ENCODE assay signal across 8 cellular contexts in the genomic region with DNA sequence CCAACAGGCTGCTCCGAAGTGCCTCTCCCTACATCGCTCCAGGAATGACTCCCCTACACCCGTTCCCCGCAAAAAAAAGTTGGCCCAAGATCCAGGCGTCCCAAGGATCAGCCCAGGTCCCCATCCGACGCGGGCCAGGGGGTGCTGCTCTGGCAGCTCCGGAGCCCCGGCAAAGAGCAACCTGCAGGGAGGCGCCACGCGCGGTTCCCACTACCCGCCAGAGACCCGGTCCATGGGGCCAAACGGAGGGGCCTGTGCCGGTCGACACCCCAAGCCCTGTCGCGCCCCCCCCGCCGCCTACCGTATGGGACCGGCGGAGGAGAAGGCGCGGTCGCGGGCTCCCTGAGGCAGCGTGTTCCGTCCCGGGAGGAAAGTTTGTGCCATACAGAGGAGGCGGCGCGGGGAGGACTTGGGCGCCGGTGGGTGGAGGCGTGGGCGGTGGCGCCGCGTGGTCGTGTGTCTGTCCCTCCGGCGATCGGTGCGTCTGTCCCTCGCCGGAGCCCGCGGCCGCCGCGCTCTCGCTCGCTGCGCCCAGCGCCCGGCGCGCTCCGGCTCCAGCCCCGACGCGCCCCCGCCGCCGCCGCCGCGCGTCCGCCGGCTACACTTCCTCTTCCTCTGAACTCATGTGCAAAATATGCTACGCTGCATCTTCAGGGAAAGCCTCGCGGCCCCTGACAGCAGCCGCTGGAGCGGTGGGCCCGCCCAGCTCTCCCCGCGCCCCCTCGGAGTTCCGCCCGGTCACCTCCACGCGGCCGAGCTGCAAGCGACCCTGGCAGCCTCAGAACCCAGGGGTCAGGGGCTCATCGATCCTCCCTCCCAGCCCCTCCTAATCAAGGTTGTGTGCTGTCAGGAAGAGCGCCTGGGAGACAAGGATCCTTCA. TPM values are rescaled to one million over a fixed set of nuclear protein-coding genes. Genes with fewer than 3 reads are reported as not detected.
DNase-seq lines count a peak whose midpoint lies in the region; ATAC-seq and TF ChIP-seq lines count a peak whose summit lies in the region.

A gene with protein sequence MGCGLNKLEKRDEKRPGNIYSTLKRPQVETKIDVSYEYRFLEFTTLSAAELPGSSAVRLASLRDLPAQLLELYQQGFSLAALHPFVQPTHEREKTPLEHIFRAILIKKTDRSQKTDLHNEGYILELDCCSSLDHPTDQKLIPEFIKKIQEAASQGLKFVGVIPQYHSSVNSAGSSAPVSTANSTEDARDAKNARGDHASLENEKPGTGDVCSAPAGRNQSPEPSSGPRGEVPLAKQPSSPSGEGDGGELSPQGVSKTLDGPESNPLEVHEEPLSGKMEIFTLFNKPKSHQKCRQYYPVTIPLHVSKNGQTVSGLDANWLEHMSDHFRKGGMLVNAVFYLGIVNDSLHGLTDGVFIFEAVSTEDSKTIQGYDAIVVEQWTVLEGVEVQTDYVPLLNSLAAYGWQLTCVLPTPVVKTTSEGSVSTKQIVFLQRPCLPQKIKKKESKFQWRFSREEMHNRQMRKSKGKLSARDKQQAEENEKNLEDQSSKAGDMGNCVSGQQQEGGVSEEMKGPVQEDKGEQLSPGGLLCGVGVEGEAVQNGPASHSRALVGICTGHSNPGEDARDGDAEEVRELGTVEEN (minus strand): TSS at position 559 of the 880 bp plus-strand sequence. CDS start 19,830 bp downstream, outside the sequence.

- no peaks in the 10 kb centered on the region for H3K9me3 Mint-ChIP-seq in CD14-positive monocyte
- peaks cover 3% of the 10 kb centered on the region for H3K9me3 Mint-ChIP-seq in T-helper 2 cell treated with Interferon-gamma antibody and Interleukin-4, amounts not matched to agents 5 μg/mL and 100 μg/mL, for 36 hours

- peaks cover 2% of the 10 kb centered on the region; the same call in 1 of the 2 replicates for H3K4me1 ChIP-seq in iPS DF 6.9 (ENCODE audit: control insufficient read depth, insufficient read depth, low read length)
- H3K4me1 ChIP-seq in sigmoid colon: peaks cover 0 to 21% (median 13%) of the 10 kb centered on the region in 4 donors

- peak within 1 kb of the TSS; percentile 22 for H3K27ac ChIP-seq in angular gyrus (ENCODE audit: low read depth, low read length)
- H3K27ac ChIP-seq in iPS DF 6.9 (ENCODE audit: low read length): no peak within 1 kb of the TSS
- H3K27ac ChIP-seq in sigmoid colon: peak within 1 kb of the TSS; percentile 63 to 91 (median 68)

- intact Hi-C loops in CD14-positive monocyte (cut with micrococcal nuclease) (no loop called here), sigmoid colon (cut with DNase I) (loop anchor here (10.0 kb wide), 1 partner anchor 219 kb away; no protein-coding TSS in a partner anchor)

- H3K4me1 Mint-ChIP-seq in CD14-positive monocyte: peaks cover 52% of the 10 kb centered on the region
- H3K4me1 Mint-ChIP-seq in T-helper 2 cell treated with Interferon-gamma antibody and Interleukin-4, amounts not matched to agents 5 μg/mL and 100 μg/mL, for 36 hours (ENCODE audit: low read depth): peaks cover 67% of the 10 kb centered on the region

- H3K4me3 Mint-ChIP-seq in CD14-positive monocyte: peak within 1 kb of the TSS; percentile 96 to 98
- peak within 1 kb of the TSS; percentile 97 for H3K4me3 Mint-ChIP-seq in T-helper 2 cell treated with Interferon-gamma antibody and Interleukin-4, amounts not matched to agents 5 μg/mL and 100 μg/mL, for 36 hours

- H3K4me3 ChIP-seq in iPS DF 6.9 (ENCODE audit: low read length) (peak within 1 kb of the TSS; percentile 64), sigmoid colon (peak within 1 kb of the TSS; percentile 39 to 73 (median 54))

- no peak for TF ChIP-seq POLR2A in sigmoid colon (IDR thresholded peaks at IDR 0.05)

- no peak for TF ChIP-seq CTCF in CD14-positive monocyte (IDR thresholded peaks at IDR 0.05)
- TF ChIP-seq CTCF in sigmoid colon (IDR thresholded peaks at IDR 0.05): no peak

- TF ChIP-seq EP300 in sigmoid colon (IDR thresholded peaks at IDR 0.05): no peak

- ATAC-seq in HG03175 (IDR thresholded peaks at IDR 0.05; ENCODE audit: unreplicated experiment): peak; percentile 9
- ATAC-seq in HG03139 (IDR thresholded peaks at IDR 0.05; ENCODE audit: unreplicated experiment): no peak

- peak within 1 kb of the TSS; percentile 82 to 92 (median 88) for H3K27ac Mint-ChIP-seq in CD14-positive monocyte
- H3K27ac Mint-ChIP-seq in T-helper 2 cell treated with Interferon-gamma antibody and Interleukin-4, amounts not matched to agents 5 μg/mL and 100 μg/mL, for 36 hours: peak within 1 kb of the TSS; percentile 90

- H3K9me3 ChIP-seq in iPS DF 6.9 (ENCODE audit: control insufficient read depth, insufficient read depth, low read length) (no peaks in the 10 kb centered on the region), sigmoid colon (no peaks in the 10 kb centered on the region)

- no CpG with 5 or more reads among the region's 92 CpGs for WGBS in iPS DF 6.9 (ENCODE audit: insufficient coverage, insufficient read length)
- WGBS in sigmoid colon, 2 donors: 1 to 2% methylated on average over 92 of the region's 92 CpGs

- H3K36me3 ChIP-seq in iPS DF 6.9 (ENCODE audit: control insufficient read depth, insufficient read depth, low read length): no peaks in the 10 kb centered on the region
- no peaks in the 10 kb centered on the region for H3K36me3 ChIP-seq in sigmoid colon

- peaks cover 0 to 7% of the 10 kb centered on the region in 2 donors for H3K36me3 Mint-ChIP-seq in CD14-positive monocyte
- H3K36me3 Mint-ChIP-seq in T-helper 2 cell treated with Interferon-gamma antibody and Interleukin-4, amounts not matched to agents 5 μg/mL and 100 μg/mL, for 36 hours (ENCODE audit: low read depth): peaks cover 10% of the 10 kb centered on the region

- DNase-seq in CD14-positive monocyte (ENCODE audit: low spot score) (peak; percentile 57), iPS DF 6.9 (ENCODE audit: low read depth, low spot score) (no peak), sigmoid colon (no peak), NCI-H2196 treated with DMSO at 0.1 percent for 48 hours (lab: John Stamatoyannopoulos, UW; ENCODE audit: unreplicated experiment) (no peak)
- DNase-seq in T-helper 2 cell treated with Interferon-gamma antibody and Interleukin-4, amounts not matched to agents 5 μg/mL and 100 μg/mL, for 36 hours (ENCODE audit: low spot score): peak; percentile 55

- H3K27me3 ChIP-seq in iPS DF 6.9 (ENCODE audit: control insufficient read depth, insufficient read depth, low read length) (peaks cover 12% of the 10 kb centered on the region; the same call in 1 of the 2 replicates), sigmoid colon (peaks cover 0 to 33% (median 0%) of the 10 kb centered on the region in 3 donors)

- peaks cover 2 to 4% (median 4%) of the 10 kb centered on the region in 3 donors for H3K27me3 Mint-ChIP-seq in CD14-positive monocyte (ENCODE audit: low read depth in 3 of 3)
- no peaks in the 10 kb centered on the region for H3K27me3 Mint-ChIP-seq in T-helper 2 cell treated with Interferon-gamma antibody and Interleukin-4, amounts not matched to agents 5 μg/mL and 100 μg/mL, for 36 hours (ENCODE audit: low read depth)

RNA-seq across cellular contexts. Expression of the gene that starts here (rescaled TPM):
- polyA plus RNA-seq in CD14-positive monocyte: 10 to 100 TPM; 27.2 to 28.0 TPM
- 10 to 100 TPM; 12.1 to 26.0 (median 18.6) TPM for total RNA-seq in sigmoid colon
- 10 to 100 TPM; 10.9 to 26.4 (median 22.2) TPM for polyA plus RNA-seq in sigmoid colon

Comparison
In these comparisons a context has a peak if more than half of its experiments do, and no peak if none do; other contexts are left out.
1. DNase-seq: peak in CD14-positive monocyte (single experiment) and T-helper 2 cell treated with Interferon-gamma antibody and Interleukin-4, amounts not matched to agents 5 μg/mL and 100 μg/mL, for 36 hours (single experiment); none in iPS DF 6.9 (single experiment), sigmoid colon (single experiment) and NCI-H2196 treated with DMSO at 0.1 percent for 48 hours (single experiment).